In the genomic region with DNA sequence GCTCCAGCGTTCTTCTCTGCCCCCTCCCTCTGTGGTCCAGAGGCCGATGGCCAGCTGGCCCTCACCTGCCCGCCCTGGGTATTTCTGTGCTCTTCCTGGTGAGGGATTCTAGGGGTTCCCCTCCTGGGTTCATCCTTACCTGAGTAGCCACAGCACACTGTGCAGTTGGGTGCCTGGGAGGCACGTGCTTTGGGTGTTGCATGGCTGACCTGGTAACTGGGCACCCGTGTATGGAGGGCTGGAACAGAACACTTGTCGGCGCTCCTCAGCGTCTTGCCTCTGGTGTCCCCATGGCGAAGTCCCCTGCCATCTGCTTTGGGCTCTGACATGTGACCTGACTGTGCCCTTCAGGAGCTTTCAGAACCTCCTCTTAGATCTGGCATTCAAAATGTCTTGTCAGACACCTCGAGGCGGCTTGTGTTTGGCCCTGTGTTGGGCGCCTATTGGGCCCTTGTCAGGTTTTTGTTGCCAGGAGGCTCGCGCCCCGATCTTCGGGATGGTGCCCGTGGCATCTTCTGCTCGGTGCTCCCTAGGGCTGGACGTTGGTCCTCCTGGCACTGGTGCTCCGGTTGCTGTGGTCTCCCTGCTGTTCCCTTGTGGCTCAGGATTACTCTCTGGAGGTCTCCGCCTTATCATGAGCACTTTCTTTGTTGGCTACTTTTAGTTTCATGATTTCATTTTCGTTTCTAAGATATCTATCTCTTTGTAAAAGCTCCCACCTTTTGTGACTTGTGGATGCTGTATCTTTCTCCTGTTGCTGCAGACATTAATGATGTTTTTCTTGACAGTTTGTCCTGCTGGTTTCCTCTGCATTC, we compare ENCODE assay signal across 7 cellular contexts. TPM values are rescaled to one million over a fixed set of nuclear protein-coding genes. Genes with fewer than 3 reads are reported as not detected.
A peak's percentile ranks its signal among the peaks of the same experiment; 100 is the strongest.
DNase-seq lines count a peak whose midpoint lies in the region; ATAC-seq, FAIRE-seq and TF ChIP-seq lines count a peak whose summit lies in the region.

No MANE protein-coding gene starts in this region.

- H3K9me3 Mint-ChIP-seq in activated naive CD8-positive, alpha-beta T cell treated with anti-CD3 and anti-CD28 coated beads, Interleukin-2, amount 10 ng/mL, durations not matched to agents 7 days and 5 days, result peaks cover 10% of the 10 kb centered on the region

- peak overlapping the region; percentile 56 for H3K4me2 ChIP-seq in keratinocyte (ENCODE audit: control insufficient read depth, extremely low read depth, insufficient read depth, low read depth, low read length)

- H3K4me1 ChIP-seq in HUES6 (ENCODE audit: control insufficient read depth, insufficient read depth, low read length) (peaks cover 19% of the 10 kb centered on the region), keratinocyte (ENCODE audit: control insufficient read depth, extremely low read depth, insufficient read depth, low read length) (peaks cover 41% of the 10 kb centered on the region), stomach (peaks cover 47 to 98% (median 71%) of the 10 kb centered on the region in 4 donors)

- WGBS in stomach, 5 donors, result 88 to 90% (median 89%) methylated on average over 22 of the region's 22 CpGs

- H3K36me3 ChIP-seq in HUES6 (ENCODE audit: control insufficient read depth, insufficient read depth, low read length) (peaks cover 11% of the 10 kb centered on the region; the same call in 1 of the 2 replicates), keratinocyte (ENCODE audit: control insufficient read depth in 2 of 2, extremely low read depth in 1 of 2, insufficient read depth in 2 of 2, low read length in 2 of 2) (peaks cover 9 to 24% of the 10 kb centered on the region in 2 experiments), stomach (peaks cover 0 to 18% (median 3%) of the 10 kb centered on the region in 4 donors)

- H3K9ac ChIP-seq in HUES6 (ENCODE audit: low read length), result no peak overlapping the region
- no peak overlapping the region for H3K9ac ChIP-seq in keratinocyte (ENCODE audit: control insufficient read depth, extremely low read depth, insufficient read depth, low read length)

- peaks cover 7% of the 10 kb centered on the region; the same call in 1 of the 2 replicates for H3K9me3 ChIP-seq in HUES6 (ENCODE audit: control insufficient read depth, insufficient read depth, low read depth, low read length)
- H3K9me3 ChIP-seq in keratinocyte (ENCODE audit: control insufficient read depth, low read depth, low read length), result peaks cover 23% of the 10 kb centered on the region
- peaks cover 0 to 6% (median 0%) of the 10 kb centered on the region in 4 donors for H3K9me3 ChIP-seq in stomach

- POLR2A ChIA-PET in activated naive CD8-positive, alpha-beta T cell treated with anti-CD3 and anti-CD28 coated beads, Interleukin-2, amount 10 ng/mL, durations not matched to agents 7 days and 5 days (lab: Charles Lee), result interaction anchor here (1.8 to 2.6 kb wide), 5 partner anchors 23 to 58 kb away, joined by 11 to 29 read pairs (median 17); no protein-coding TSS in a partner anchor

- peaks cover 99% of the 10 kb centered on the region for H3K79me2 ChIP-seq in keratinocyte (ENCODE audit: control insufficient read depth, insufficient read depth, low read length)

- TF ChIP-seq EP300 in stomach (IDR thresholded peaks at IDR 0.05), result no peak

- H3K27ac ChIP-seq in HUES6 (ENCODE audit: low read depth, low read length), result peak overlapping the region; percentile 2; the same call in 1 of the 2 replicates
- H3K27ac ChIP-seq in keratinocyte (ENCODE audit: control insufficient read depth, insufficient read depth, low read length), result peak overlapping the region; percentile 83
- peak overlapping the region; percentile 53 to 86 (median 79) for H3K27ac ChIP-seq in stomach

- H3K27me3 Mint-ChIP-seq in activated naive CD8-positive, alpha-beta T cell treated with anti-CD3 and anti-CD28 coated beads, Interleukin-2, amount 10 ng/mL, durations not matched to agents 7 days and 5 days, result no peaks in the 10 kb centered on the region

- FAIRE-seq in keratinocyte (lab: Jason Lieb, UNC) (no peak), H54 (lab: Jason Lieb, UNC) (no peak)

- ATAC-seq in activated naive CD8-positive, alpha-beta T cell treated with anti-CD3 and anti-CD28 coated beads, Interleukin-2, amount 10 ng/mL, durations not matched to agents 7 days and 5 days (ENCODE audit: low read depth), result peak; percentile 11
- no peak for ATAC-seq in HG03045 (IDR thresholded peaks at IDR 0.05; ENCODE audit: unreplicated experiment)

- H3K4me3 Mint-ChIP-seq in activated naive CD8-positive, alpha-beta T cell treated with anti-CD3 and anti-CD28 coated beads, Interleukin-2, amount 10 ng/mL, durations not matched to agents 7 days and 5 days, result peak overlapping the region; percentile 10

- dilution Hi-C loops in keratinocyte (cut with MboI; ENCODE audit: extremely low pct_ligation_motif_present, low sequenced_read_pairs), result no loop called here

- intact Hi-C loops in stomach (cut with DNase I; ENCODE audit: low total_unique reads), result no loop called here

- peaks cover 29% of the 10 kb centered on the region for H3K4me1 Mint-ChIP-seq in activated naive CD8-positive, alpha-beta T cell treated with anti-CD3 and anti-CD28 coated beads, Interleukin-2, amount 10 ng/mL, durations not matched to agents 7 days and 5 days

- DNase-seq in activated naive CD8-positive, alpha-beta T cell treated with anti-CD3 and anti-CD28 coated beads, Interleukin-2, amount 10 ng/mL, durations not matched to agents 7 days and 5 days, result no peak
- DNase-seq in keratinocyte (ENCODE audit: low read depth, low spot score), result no peak
- no peak for DNase-seq in stomach
- no peak for DNase-seq in H54 (ENCODE audit: insufficient read length, low spot score)
- no peak for DNase-seq in stimulated activated CD4-positive, alpha-beta T cell treated with anti-CD3 and anti-CD28 coated beads, Interleukin-12 subunit alpha, Interleukin-12 subunit beta, amount 100 ng/mL, for 4 hours

- no peak overlapping the region for H2AFZ ChIP-seq in keratinocyte (ENCODE audit: control insufficient read depth, low read length)

- peaks cover 16% of the 10 kb centered on the region for H4K20me1 ChIP-seq in keratinocyte (ENCODE audit: control insufficient read depth, extremely low read depth, insufficient read depth, low read length)

- H3K27me3 ChIP-seq in HUES6 (ENCODE audit: control insufficient read depth, insufficient read depth, low read length) (no peaks in the 10 kb centered on the region), keratinocyte (ENCODE audit: control insufficient read depth, extremely low read depth, insufficient read depth, low read length) (no peaks in the 10 kb centered on the region), stomach (no peaks in the 10 kb centered on the region)

- TF ChIP-seq POLR2A in stomach (IDR thresholded peaks at IDR 0.05) (no peak), H54 (IDR thresholded peaks at IDR 0.05; ENCODE audit: low read depth, low read length) (no peak)

- TF ChIP-seq CTCF in keratinocyte (optimal IDR thresholded peaks at IDR 0.05 in 1 of 3, IDR thresholded peaks at IDR 0.05 in 1 of 3, conservative IDR thresholded peaks at IDR 0.05 in 1 of 3; ENCODE audit: extremely low read depth in 1 of 3, insufficient read depth in 2 of 3, low read length in 3 of 3), result no peak
- no peak for TF ChIP-seq CTCF in stomach (IDR thresholded peaks at IDR 0.05)

- H3K36me3 Mint-ChIP-seq in activated naive CD8-positive, alpha-beta T cell treated with anti-CD3 and anti-CD28 coated beads, Interleukin-2, amount 10 ng/mL, durations not matched to agents 7 days and 5 days, result peaks cover 38% of the 10 kb centered on the region

- H3K27ac Mint-ChIP-seq in activated naive CD8-positive, alpha-beta T cell treated with anti-CD3 and anti-CD28 coated beads, Interleukin-2, amount 10 ng/mL, durations not matched to agents 7 days and 5 days, result no peak overlapping the region

- peaks cover 2% of the 10 kb centered on the region for H3K9me1 ChIP-seq in keratinocyte (ENCODE audit: control insufficient read depth, extremely low read depth, insufficient read depth, low read length)

- H3K4me3 ChIP-seq in HUES6 (ENCODE audit: low read depth, low read length), result no peak overlapping the region
- H3K4me3 ChIP-seq in keratinocyte (ENCODE audit: control insufficient read depth in 2 of 3, extremely low read depth in 1 of 3, insufficient read depth in 2 of 3, low read depth in 1 of 3, low read length in 3 of 3), result peak overlapping the region in 2 of 3 experiments; percentile 15 to 30
- no peak overlapping the region for H3K4me3 ChIP-seq in stomach

RNA-seq across cellular contexts. Expression of a gene that starts 28.5 kb away (rescaled TPM):
- 10 to 100 TPM; 59.3 to 71.6 TPM for total RNA-seq in activated naive CD8-positive, alpha-beta T cell treated with anti-CD3 and anti-CD28 coated beads, Interleukin-2, amount 10 ng/mL, durations not matched to agents 7 days and 5 days
- polyA plus RNA-seq in keratinocyte, result 3.8 to 10.1 TPM (median 4.8 TPM) in 3 replicates
- polyA plus RNA-seq in keratinocyte (2011; ENCODE audit: low read depth), result 3.4 TPM
- polyA plus RNA-seq in keratinocyte (2011; cell fraction: cytosol; rRNA removed), result 6.8 and 10.6 TPM in 2 replicates
- 18.4 and 21.5 TPM in 2 replicates for polyA plus RNA-seq in keratinocyte (2011; cell fraction: nucleus; rRNA removed)
- 12.2 and 22.1 TPM in 2 replicates for polyA plus RNA-seq in keratinocyte (2012; ENCODE audit: low replicate concordance)
- 4.8 to 19.5 TPM (median 6.1 TPM) in 3 replicates for polyA minus RNA-seq in keratinocyte
- 25.5 TPM for polyA minus RNA-seq in keratinocyte (2011; cell fraction: cytosol; rRNA and poly(A)+ RNA removed)
- 15.9 and 20.3 TPM in 2 replicates for polyA minus RNA-seq in keratinocyte (2011; cell fraction: nucleus; rRNA and poly(A)+ RNA removed)
- total RNA-seq in stomach, result 10 to 100 TPM; 18.7 to 84.0 (median 32.7) TPM
- 10 to 100 TPM in 2 of 3 donors, 1 to 10 TPM in 1; 7.4 to 14.8 (median 13.9) TPM for polyA plus RNA-seq in stomach

Comparison
In these comparisons a context has a peak if more than half of its experiments do, and no peak if none do; other contexts are left out.
1. H3K27ac ChIP-seq: peak in every context shown above with its lines; median percentile 83 in keratinocyte; 79 in stomach; 2 in HUES6.
2. H3K4me3 ChIP-seq: peak in keratinocyte (2 of 3); none in HUES6 (single experiment) and stomach (0 of 4).